8 cellular contexts compared by ENCODE assay signal in genomic region chr2:677056-677949, GRCh38. TPM values are rescaled to one million over a fixed set of nuclear protein-coding genes. Genes with fewer than 3 reads are reported as not detected.
DNase-seq lines count a peak whose midpoint lies in the region; ATAC-seq and TF ChIP-seq lines count a peak whose summit lies in the region.

Gene TMEM18, minus strand, starts transcription at chr2:677406. Its CDS starts 61 bp downstream, at chr2:677345.

- H3K36me3 ChIP-seq in BE2C = peaks cover under 1% of the 10 kb centered on the region; the same call in 1 of the 2 replicates

- ATAC-seq in GM19023 (IDR thresholded peaks at IDR 0.05; ENCODE audit: unreplicated experiment) (peak; percentile 63), HG03196 (IDR thresholded peaks at IDR 0.05; ENCODE audit: unreplicated experiment) (peak; percentile 63)

- DNase-seq in BE2C = peak; percentile 86
- DNase-seq in NCI-H226 = peak; percentile 95
- peak; percentile 68 to 84 for DNase-seq in cerebellar nuclear complex (lab: John Stamatoyannopoulos, UW)
- peak; percentile 98 for DNase-seq in kidney glomerular epithelial cell (lab: John Stamatoyannopoulos, UW)
- DNase-seq in stimulated activated CD4-positive, alpha-beta T cell treated with anti-CD3 and anti-CD28 coated beads, Interleukin-1b, Interleukin-23, amount 100 ng/mL, for 48 hours = peak; percentile 91

- H3K4me3 ChIP-seq in BE2C (ENCODE audit: low read depth, low read length) = peak within 1 kb of the TSS; percentile 80
- H3K4me3 ChIP-seq in WI38 (ENCODE audit: low read depth, low read length) = peak within 1 kb of the TSS; percentile 92

- H3K4me1 ChIP-seq in BE2C = no peaks in the 10 kb centered on the region

- no peaks in the 10 kb centered on the region for H3K27me3 ChIP-seq in BE2C

- H3K9me3 ChIP-seq in BE2C = no peaks in the 10 kb centered on the region

- TF ChIP-seq CTCF in BE2C (IDR thresholded peaks at IDR 0.05; ENCODE audit: low read depth, low read length) = peak; percentile 24
- 0 out of 2 replicates have a peak, but pooled peaks have one; percentile 2 for TF ChIP-seq CTCF in WI38 (IDR thresholded peaks at IDR 0.05; ENCODE audit: low read depth, low read length)

RNA-seq across cellular contexts. Expression of gene TMEM18, which starts in this region (rescaled TPM):
- 40.7 TPM for polyA plus RNA-seq in BE2C (2012; ENCODE audit: insufficient read depth, insufficient read length, low read depth)

Comparison
In these comparisons a context has a peak if more than half of its experiments do, and no peak if none do; other contexts are left out.
1. Peak in every context shown above with its lines: DNase-seq, ATAC-seq and H3K4me3 ChIP-seq.